Comparison of ENCODE assay signal across 8 cellular contexts in genomic region chr18:11980555-11981382, GRCh38. TPM values are rescaled to one million over a fixed set of nuclear protein-coding genes. Genes with fewer than 3 reads are reported as not detected.
DNase-seq lines count a peak whose midpoint lies in the region; TF ChIP-seq lines count a peak whose summit lies in the region.

No MANE protein-coding gene starts in this region.

- no peak; the same call in 1 of the 3 replicates for TF ChIP-seq CTCF in H9 (conservative IDR thresholded peaks at IDR 0.05)

- H3K4me3 Mint-ChIP-seq in H9 = peak overlapping the region; percentile 87 to 97

- H3K79me1 ChIP-seq in H9 (ENCODE audit: insufficient read depth, low read depth, low read length, poor library complexity, severe bottlenecking) = no peaks in the 10 kb centered on the region

- DNase-seq in GDM1 (lab: John Stamatoyannopoulos, UW) (peak; percentile 99), H9 (peak; percentile 100), MG63 (peak; percentile 99), SIG-M5 treated with dmso at 0.1 percent for 504 hours (lab: John Stamatoyannopoulos, UW; ENCODE audit: unreplicated experiment) (peak; percentile 96), foreskin melanocyte (peak; percentile 98), stromal cell of bone marrow (ENCODE audit: low read depth) (peak; percentile 84)
- DNase-seq in activated naive CD4-positive, alpha-beta T cell (lab: John Stamatoyannopoulos, UW) = peak; percentile 88 to 93 (median 91)

- no peak overlapping the region for H4K8ac ChIP-seq in H9 (replicated peaks; ENCODE audit: insufficient read length, low read depth, low read length)

- H3K27ac ChIP-seq in H9 (ENCODE audit: insufficient read length, low read depth, low read length) = peak overlapping the region; percentile 74

- peaks cover 30 to 48% of the 10 kb centered on the region in 2 experiments for H3K4me1 Mint-ChIP-seq in H9

- H3K18ac ChIP-seq in H9 (ENCODE audit: insufficient read length, low read depth, low read length) = peak overlapping the region; percentile 64

- no peak overlapping the region for H2AK5ac ChIP-seq in H9 (ENCODE audit: insufficient read length, low read length)

- H3K4me2 ChIP-seq in H9 (ENCODE audit: insufficient read depth, insufficient read length, low read length) = peak overlapping the region; percentile 71

- H4K20me1 ChIP-seq in H9 (ENCODE audit: control insufficient read depth, insufficient read depth, insufficient read length) = no peaks in the 10 kb centered on the region

- H3K27me3 Mint-ChIP-seq in H9 (ENCODE audit: low read depth) = no peaks in the 10 kb centered on the region; the same call in 1 of the 2 replicates

- peak overlapping the region; percentile 54 for H3K4me3 ChIP-seq in MG63
- H3K4me3 ChIP-seq in neuron (ENCODE audit: low read length) = peak overlapping the region; percentile 79

- H2BK12ac ChIP-seq in H9 (ENCODE audit: insufficient read length, low read depth, low read length) = no peak overlapping the region

- no peak overlapping the region for H3T11ph ChIP-seq in H9 (ENCODE audit: low read length)

- H2BK120ac ChIP-seq in H9 (ENCODE audit: low read depth, low read length, poor library complexity, severe bottlenecking) = no peak overlapping the region

- peak overlapping the region; percentile 84 for H3K14ac ChIP-seq in H9 (ENCODE audit: insufficient read depth, low read length)

- H3K4ac ChIP-seq in H9 (ENCODE audit: low read depth, low read length) = no peak overlapping the region

- no peak overlapping the region for H2BK15ac ChIP-seq in H9 (ENCODE audit: low read depth, low read length)

- no peak overlapping the region for H2AFZ ChIP-seq in H9 (ENCODE audit: low read length)
- H2AFZ ChIP-seq in neuron (ENCODE audit: low read depth, low read length) = peak overlapping the region; percentile 94

- H2BK20ac ChIP-seq in H9 (ENCODE audit: low read depth, low read length, poor library complexity, severe bottlenecking) = no peak overlapping the region

- no peak overlapping the region for H4K5ac ChIP-seq in H9 (ENCODE audit: insufficient read length, low read depth, low read length)

- peak overlapping the region; percentile 81 for H3K9ac ChIP-seq in H9 (ENCODE audit: extremely low read depth, insufficient read length, low read length)

- no peaks in the 10 kb centered on the region for H3K27me3 ChIP-seq in H9 (ENCODE audit: insufficient read depth, low read length)
- no peaks in the 10 kb centered on the region for H3K27me3 ChIP-seq in MG63
- H3K27me3 ChIP-seq in neuron (ENCODE audit: insufficient read depth, low read length) = no peaks in the 10 kb centered on the region

- peak overlapping the region; percentile 98 to 99 (median 98) for H3K27ac Mint-ChIP-seq in H9

- WGBS in H9 (ENCODE audit: extremely low coverage, insufficient read length, low lambda C conversion rate) = no CpG with 5 or more reads among the region's 91 CpGs

- H3K79me2 ChIP-seq in H9 (ENCODE audit: insufficient read depth, low read length) = peaks cover 5% of the 10 kb centered on the region; the same call in 1 of the 2 replicates

- no peak overlapping the region for H2BK5ac ChIP-seq in H9 (ENCODE audit: insufficient read length, low read length)

- peaks cover 2 to 18% (median 3%) of the 10 kb centered on the region in 3 experiments; a peak in 6 of 7 replicates for H3K36me3 Mint-ChIP-seq in H9 (ENCODE audit: insufficient read depth in 1 of 3, low read depth in 3 of 3)

- no peak overlapping the region for H3K23ac ChIP-seq in H9 (ENCODE audit: insufficient read length, low read depth, low read length)

- no peaks in the 10 kb centered on the region for H3K9me3 Mint-ChIP-seq in H9

- no peak overlapping the region for H3K56ac ChIP-seq in H9 (ENCODE audit: insufficient read length, low read depth, low read length)

- H3K9me3 ChIP-seq in H9 (ENCODE audit: control insufficient read depth, low read depth, low read length) (no peaks in the 10 kb centered on the region), MG63 (no peaks in the 10 kb centered on the region), neuron (ENCODE audit: low read length) (no peaks in the 10 kb centered on the region)

- no peak overlapping the region for H4K91ac ChIP-seq in H9 (ENCODE audit: insufficient read length, low read depth, low read length)

- no peaks in the 10 kb centered on the region; the same call in 1 of the 2 replicates for H3K36me3 ChIP-seq in MG63
- H3K36me3 ChIP-seq in neuron (ENCODE audit: insufficient read depth, low read length) = peaks cover 2% of the 10 kb centered on the region

- H3K4me1 ChIP-seq in H9 (ENCODE audit: insufficient read depth, low read length) (peaks cover 11% of the 10 kb centered on the region), neuron (ENCODE audit: insufficient read depth, low read length) (peaks cover 17% of the 10 kb centered on the region)

- H3K23me2 ChIP-seq in H9 (ENCODE audit: insufficient read length, low read depth, low read length, poor library complexity, severe bottlenecking) = peaks cover 8% of the 10 kb centered on the region

RNA-seq across cellular contexts. Expression of gene IMPA2, which starts 0.5 kb away (rescaled TPM):
- 69.1 and 73.8 TPM in 2 replicates for total RNA-seq in H9 (2021)
- 70.0 and 90.8 TPM in 2 replicates for total RNA-seq in MG63 (2014; rRNA removed; shearing (Covaris generic); ENCODE audit: low replicate concordance)

Comparison
In these comparisons a context has a peak if more than half of its experiments do, and no peak if none do; other contexts are left out.
1. Peak in every context shown above with its lines: DNase-seq, H3K4me3 ChIP-seq and H3K27ac ChIP-seq.